Comparison of ENCODE assay signal across 19 cellular contexts in the genomic region with DNA sequence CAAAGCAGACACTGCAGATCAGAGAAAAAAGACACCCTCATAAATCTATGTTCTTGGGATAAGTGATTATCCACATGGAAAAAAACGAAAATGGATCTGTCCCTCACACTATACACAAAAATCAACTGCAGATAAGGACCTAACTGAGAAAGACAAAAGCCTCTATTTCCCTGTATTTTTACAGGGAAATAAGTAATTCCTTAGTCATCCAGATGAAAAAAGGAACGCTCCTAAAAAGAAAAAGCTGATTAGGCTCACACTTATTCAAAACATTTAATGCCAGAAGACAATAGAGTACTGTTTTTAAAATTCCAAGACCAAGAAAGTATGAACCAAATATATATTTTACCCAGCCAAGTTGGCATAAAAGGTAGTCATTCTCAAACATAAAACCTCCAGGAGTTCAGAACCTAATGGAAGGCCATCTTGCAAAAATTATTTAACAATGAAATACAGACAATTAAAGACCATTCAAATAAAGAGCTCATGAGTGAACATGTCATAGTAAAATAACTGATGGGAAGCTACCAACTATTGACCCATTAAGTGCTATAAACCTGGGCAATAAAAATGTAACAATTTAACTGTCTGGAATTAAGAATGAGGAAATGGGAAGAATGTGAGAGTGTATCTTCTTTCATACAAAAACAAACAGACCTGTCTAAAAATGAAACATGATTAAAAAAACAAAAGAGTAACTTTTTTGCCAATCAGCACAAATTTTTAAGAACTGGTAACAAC. TPM values are rescaled to one million over a fixed set of nuclear protein-coding genes. Genes with fewer than 3 reads are reported as not detected.
DNase-seq lines count a peak whose midpoint lies in the region; ATAC-seq and TF ChIP-seq lines count a peak whose summit lies in the region.
"Had no signal": no experiment of that assay in that cellular context is flagged by ENCODE, and none has a peak within 500 bp of the region (broad histone marks: within the 10 kb centered on the region; RNA-seq: fewer than 3 reads in every experiment).

No MANE protein-coding gene starts in this region.

- no peak for TF ChIP-seq EP300 in SK-N-SH (IDR thresholded peaks at IDR 0.05; ENCODE audit: borderline replicate concordance in 1 of 2, low read depth in 1 of 2, low read length in 1 of 2)

- H3K4me1 ChIP-seq in SK-N-SH (ENCODE audit: control insufficient read depth in 1 of 2, insufficient read depth in 2 of 2, low read depth in 1 of 2, low read length in 1 of 2) (no peaks in the 10 kb centered on the region), A673 (ENCODE audit: insufficient read depth, low read length, poor library complexity, severe bottlenecking) (no peaks in the 10 kb centered on the region)

- DNase-seq in SK-N-SH, result no peak
- DNase-seq in astrocyte of the spinal cord (ENCODE audit: low read depth, low spot score), result peak; percentile 32
- peak; percentile 33 for DNase-seq in fibroblast of pulmonary artery (ENCODE audit: low read depth)
- DNase-seq in NCI-H1436 (lab: John Stamatoyannopoulos, UW), result no peak
- DNase-seq in A673 (ENCODE audit: low spot score), result no peak
- DNase-seq in T-helper 9 cell, result no peak
- DNase-seq in activated CD8-positive, alpha-beta memory T cell treated with anti-CD3 and anti-CD28 coated beads, Interleukin-2, amount 50 U/mL, for 4 hours, result no peak
- DNase-seq: C1 segment of cervical spinal cord, COR-L47, DMS153, H7, MG63, NCI-H1105 treated with DMSO at 0.1 percent for 48 hours, NCI-H1930, NCI-H2171 treated with DMSO at 0.1 percent for 48 hours, NCI-H510A, SHP77 had no signal

- CTCF ChIA-PET in SK-N-SH (lab: Yijun Ruan, JAX), result interaction anchor here (1.1 kb wide), 1 partner anchor 10 kb away, joined by 3 read pairs; no protein-coding TSS in a partner anchor
- CTCF ChIA-PET in A673 (lab: Charles Lee), result no interaction called here

- H3K27me3 ChIP-seq in SK-N-SH (ENCODE audit: insufficient read depth) (no peaks in the 10 kb centered on the region), A673 (replicated peaks; ENCODE audit: insufficient read depth, low read depth, low read length, poor library complexity) (no peaks in the 10 kb centered on the region)
- H3K27me3 ChIP-seq: MG63 had no signal

- H3K36me3 ChIP-seq in SK-N-SH (replicated peaks in 1 of 2; ENCODE audit: control insufficient read depth in 1 of 2, insufficient read depth in 2 of 2, low read length in 1 of 2) (peaks cover 29 to 41% of the 10 kb centered on the region in 2 experiments), A673 (ENCODE audit: insufficient read depth, low read length, poor library complexity, severe bottlenecking) (peaks cover 53% of the 10 kb centered on the region)
- H3K36me3 ChIP-seq: MG63 had no signal

- POLR2A ChIA-PET in SK-N-SH (lab: Yijun Ruan, JAX) (no interaction called here), A673 (lab: Charles Lee; ENCODE audit: low non-redundant PET) (no interaction called here)

- H3K27ac ChIP-seq in SK-N-SH (ENCODE audit: low read depth in 2 of 2, low read length in 1 of 2), result peak overlapping the region in 1 of 2 experiments; percentile 45; a peak in 2 of 4 replicates
- H3K27ac ChIP-seq in A673 (ENCODE audit: low read depth, low read length, poor library complexity, severe bottlenecking), result no peak overlapping the region
- H3K27ac ChIP-seq: 22Rv1 had no signal

- H4K20me1 ChIP-seq in SK-N-SH (ENCODE audit: insufficient read depth), result no peaks in the 10 kb centered on the region

- TF ChIP-seq CTCF in SK-N-SH (IDR thresholded peaks at IDR 0.05), result no peak
- TF ChIP-seq CTCF in astrocyte of the spinal cord (IDR thresholded peaks at IDR 0.05; ENCODE audit: low read depth, low read length), result no peak
- no peak for TF ChIP-seq CTCF in fibroblast of pulmonary artery (IDR thresholded peaks at IDR 0.05; ENCODE audit: low read length, missing control alignments)
- no peak for TF ChIP-seq CTCF in A673 (conservative IDR thresholded peaks at IDR 0.05; ENCODE audit: low read depth, low read length)

- H3F3A ChIP-seq in SK-N-SH (replicated peaks; ENCODE audit: insufficient read depth), result peaks cover 17% of the 10 kb centered on the region

- no peak for ATAC-seq in SK-N-SH treated with all-trans-retinoic acid at 6 μM for 48 hours

- H3K9me3 ChIP-seq in SK-N-SH (peaks cover 8% of the 10 kb centered on the region; the same call in 1 of the 2 replicates), A673 (ENCODE audit: low read depth, low read length, poor library complexity, severe bottlenecking) (peaks cover 22% of the 10 kb centered on the region)
- H3K9me3 ChIP-seq: MG63 had no signal

- no peak overlapping the region for H2AFZ ChIP-seq in SK-N-SH (ENCODE audit: low read depth)

- no peak overlapping the region for H3K9ac ChIP-seq in SK-N-SH

- H3K79me2 ChIP-seq in SK-N-SH (ENCODE audit: insufficient read depth), result peaks cover 68% of the 10 kb centered on the region

- peak overlapping the region; percentile 7; the same call in 1 of the 2 replicates for H3K4me2 ChIP-seq in SK-N-SH

- intact Hi-C loops in A673 (cut with micrococcal nuclease; ENCODE audit: unreplicated experiment), result no loop called here

- H3K4me3 ChIP-seq in SK-N-SH (ENCODE audit: low read depth in 2 of 2, low read length in 1 of 2) (no peak overlapping the region), astrocyte of the spinal cord (ENCODE audit: low read depth, low read length) (no peak overlapping the region), fibroblast of pulmonary artery (replicated peaks; ENCODE audit: low read depth, low read length) (no peak overlapping the region), A673 (ENCODE audit: low read depth, low read length, poor library complexity, severe bottlenecking) (no peak overlapping the region)
- H3K4me3 ChIP-seq: MG63 had no signal

- no peak for TF ChIP-seq RAD21 in SK-N-SH (IDR thresholded peaks at IDR 0.05; ENCODE audit: low read length)

- no TSS peak for BruUV-seq in A673 (replicated peaks; lab: Mats Ljungman, UMichigan)

- WGBS in SK-N-SH (ENCODE audit: low lambda C conversion rate), result 52% methylated on average over 2 of the region's 2 CpGs

- in situ Hi-C loops in astrocyte of the spinal cord (cut with HindIII; ENCODE audit: low sequenced_read_pairs), result no loop called here

- no peaks in the 10 kb centered on the region for H3K9me2 ChIP-seq in SK-N-SH

TF ChIP-seq in SK-N-SH, 30 proteins besides CTCF, POLR2A, EP300 and RAD21:
- TF ChIP-seq TAF1 (IDR thresholded peaks at IDR 0.05; ENCODE audit: borderline replicate concordance, low read depth, low read length) (no peak), YY1 (IDR thresholded peaks at IDR 0.05; ENCODE audit: low read depth) (no peak), TEAD4 (IDR thresholded peaks at IDR 0.05; ENCODE audit: borderline replicate concordance, insufficient read depth) (no peak), FOXJ3 (CRISPR knock-in tag; IDR thresholded peaks at IDR 0.05) (no peak), EZH2phosphoT487 (IDR thresholded peaks at IDR 0.05; ENCODE audit: borderline replicate concordance, low read depth) (no peak), FOSL2 (IDR thresholded peaks at IDR 0.05; ENCODE audit: borderline replicate concordance, low read depth) (no peak)
TF ChIP-seq in SK-N-SH: peak in this region for 0.

TF ChIP-seq in SK-N-SH treated with all-trans-retinoic acid at 6 μM for 48 hours, 23 proteins besides CTCF, POLR2A, EP300 and RAD21:
- TF ChIP-seq ZFP3 (CRISPR knock-in tag; IDR thresholded peaks at IDR 0.05), result no peak

RNA-seq across cellular contexts. Expression of a gene that starts 20.4 kb away (rescaled TPM):
- 70.1 and 94.1 TPM in 2 replicates for polyA plus RNA-seq in SK-N-SH (2012; rRNA removed)
- 90.6 and 94.5 TPM in 2 replicates for polyA plus RNA-seq in SK-N-SH (2012; cell fraction: cytosol; rRNA removed)
- 40.9 and 64.5 TPM in 2 replicates for polyA plus RNA-seq in SK-N-SH (2012; cell fraction: nucleus; rRNA removed)
- total RNA-seq in A673 (2021), result 143 and 150 TPM in 2 replicates

Comparison
In these comparisons a context has a peak if more than half of its experiments do, and no peak if none do; other contexts are left out.
1. DNase-seq: peak in astrocyte of the spinal cord (single experiment) and fibroblast of pulmonary artery (single experiment); none in SK-N-SH (single experiment), NCI-H1436 (single experiment), A673 (single experiment), T-helper 9 cell (single experiment) and activated CD8-positive, alpha-beta memory T cell treated with anti-CD3 and anti-CD28 coated beads, Interleukin-2, amount 50 U/mL, for 4 hours (single experiment).